In the genomic region with DNA sequence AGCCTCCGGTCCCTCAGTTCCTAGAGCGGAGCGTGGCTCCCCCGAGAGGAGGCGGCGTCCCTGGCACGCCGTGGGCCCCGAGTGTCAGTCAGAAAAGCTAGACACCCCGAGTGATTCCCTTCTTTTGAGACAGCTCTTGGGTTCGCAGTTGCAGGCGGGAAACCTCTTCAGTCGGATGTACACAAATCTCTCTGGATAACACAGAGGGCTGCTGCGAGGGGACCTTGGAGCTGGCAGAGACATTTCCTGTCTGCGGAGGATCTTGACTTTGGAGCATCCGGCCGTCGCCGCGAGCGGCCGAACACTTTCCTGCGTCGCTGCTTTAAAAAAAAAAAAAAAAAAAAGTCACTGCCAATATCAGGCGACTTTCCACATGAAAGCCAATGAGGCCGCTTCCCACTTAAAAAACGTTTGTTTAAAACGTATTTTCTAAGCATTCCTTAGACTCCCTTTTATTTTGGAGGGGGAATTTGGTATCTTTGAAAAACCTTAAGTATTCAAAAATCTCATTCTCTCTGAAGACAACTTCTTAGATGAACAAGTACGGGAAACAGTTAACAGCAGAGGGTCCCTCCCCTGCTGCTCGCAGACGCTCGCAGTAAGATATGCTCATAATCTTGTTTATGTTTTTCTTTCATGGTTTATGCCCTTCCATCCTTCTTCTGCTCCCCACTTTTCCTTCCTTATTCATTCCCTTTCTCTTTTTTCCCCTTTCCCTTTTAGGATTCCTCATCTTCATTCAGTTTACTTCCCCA, we compare ENCODE assay signal across 9 cellular contexts. TPM values are rescaled to one million over a fixed set of nuclear protein-coding genes. Genes with fewer than 3 reads are reported as not detected.
DNase-seq lines count a peak whose midpoint lies in the region; ATAC-seq, FAIRE-seq and TF ChIP-seq lines count a peak whose summit lies in the region.
"Had no signal": no experiment of that assay in that cellular context is flagged by ENCODE, and none has a peak within 500 bp of the region (broad histone marks: within the 10 kb centered on the region; RNA-seq: fewer than 3 reads in every experiment).

No MANE protein-coding gene starts in this region.

- peak overlapping the region; percentile 54 to 76 for H3K9ac ChIP-seq in liver (ENCODE audit: low read depth in 1 of 2, low read length in 2 of 2)

- peaks cover 0 to 5% (median 0%) of the 10 kb centered on the region in 4 donors for H3K36me3 ChIP-seq in liver (ENCODE audit: control insufficient read depth in 4 of 4, insufficient read depth in 3 of 4, low read depth in 1 of 4, low read length in 3 of 4)
- no peaks in the 10 kb centered on the region for H3K36me3 ChIP-seq in thyroid gland

- intact Hi-C loops in thyroid gland (cut with DNase I): no loop called here

- peak in 1 of 2 donors; percentile 32 for TF ChIP-seq RAD21 in liver (IDR thresholded peaks at IDR 0.05)

- whole genome bisulfite sequencing in liver: 8% methylated on average over 32 of the region's 32 CpGs
- WGBS in thyroid gland, 2 donors: 1% methylated on average over 22 to 27 of the region's 32 CpGs

- no peaks in the 10 kb centered on the region for H3K9me3 ChIP-seq in liver (ENCODE audit: control insufficient read depth in 4 of 4, low read length in 3 of 4)
- H3K9me3 ChIP-seq in thyroid gland: no peaks in the 10 kb centered on the region

- H3K27ac ChIP-seq in liver (ENCODE audit: low read depth in 1 of 2, low read length in 2 of 2) (peak overlapping the region; percentile 53 to 68), thyroid gland (peak overlapping the region; percentile 99 to 100 (median 99))

- peak; percentile 26 for FAIRE-seq in GM18507 (lab: Jason Lieb, UNC)
- FAIRE-seq: colon had no signal

- ATAC-seq in HG02623 (IDR thresholded peaks at IDR 0.05; ENCODE audit: unreplicated experiment): no peak

- H3K27me3 ChIP-seq in liver (ENCODE audit: control insufficient read depth in 4 of 4, insufficient read depth in 4 of 4, low read length in 3 of 4): no peaks in the 10 kb centered on the region
- H3K27me3 ChIP-seq in thyroid gland: no peaks in the 10 kb centered on the region

- DNase-seq in 8988T (peak; percentile 61), GM18507 (ENCODE audit: extremely low spot score, insufficient read length, low read depth) (no peak), RPMI7951 (ENCODE audit: low read depth) (peak; percentile 71), cardiac fibroblast (ENCODE audit: low read depth in 2 of 2) (peak; percentile 46 to 54), thyroid gland (peak; percentile 68 to 71), COLO829 (ENCODE audit: low spot score) (no peak)

- TF ChIP-seq CTCF in cardiac fibroblast (IDR thresholded peaks at IDR 0.05; ENCODE audit: low read depth, low read length) (no peak), liver (IDR thresholded peaks at IDR 0.05; ENCODE audit: low read depth, low read length, missing input control) (no peak), thyroid gland (IDR thresholded peaks at IDR 0.05) (no peak)

- H3K4me3 ChIP-seq in cardiac fibroblast (replicated peaks in 1 of 2; ENCODE audit: low read depth in 2 of 2, low read length in 2 of 2) (peak overlapping the region; percentile 40 to 41), liver (ENCODE audit: low read depth in 1 of 3, low read length in 3 of 3) (peak overlapping the region; percentile 52 to 65 (median 63)), thyroid gland (replicated peaks in 1 of 3) (peak overlapping the region in 2 of 3 donors; percentile 7 to 15)

- TF ChIP-seq POLR2A in thyroid gland (IDR thresholded peaks at IDR 0.05): peak in 1 of 2 donors; percentile 64

- peaks cover 14 to 47% (median 31%) of the 10 kb centered on the region in 4 donors for H3K4me1 ChIP-seq in liver (ENCODE audit: control insufficient read depth in 4 of 4, insufficient read depth in 4 of 4, low read length in 3 of 4)
- peaks cover 43 to 44% of the 10 kb centered on the region in 2 donors for H3K4me1 ChIP-seq in thyroid gland

TF ChIP-seq in liver, 16 proteins besides CTCF, POLR2A, EP300 and RAD21:
- TF ChIP-seq FOXA1 (IDR thresholded peaks at IDR 0.05) (no peak), RXRA (IDR thresholded peaks at IDR 0.05) (no peak), TAF1 (conservative IDR thresholded peaks at IDR 0.05) (no peak), FOXA2 (IDR thresholded peaks at IDR 0.05) (no peak), JUND (IDR thresholded peaks at IDR 0.05) (no peak), EGR1 (IDR thresholded peaks at IDR 0.05; ENCODE audit: low read depth in 2 of 2) (no peak), SP1 (IDR thresholded peaks at IDR 0.05) (peak; percentile 20), GABPA (IDR thresholded peaks at IDR 0.05 in 1 of 2, conservative IDR thresholded peaks at IDR 0.05 in 1 of 2) (peak; percentile 40 to 72), YY1 (IDR thresholded peaks at IDR 0.05) (peak; percentile 25), NR2F2 (IDR thresholded peaks at IDR 0.05) (peak; percentile 48), HNF4G (IDR thresholded peaks at IDR 0.05) (no peak), HNF4A (conservative IDR thresholded peaks at IDR 0.05) (peak in 1 of 2 donors; percentile 13)
- TF ChIP-seq, protein P1, sequence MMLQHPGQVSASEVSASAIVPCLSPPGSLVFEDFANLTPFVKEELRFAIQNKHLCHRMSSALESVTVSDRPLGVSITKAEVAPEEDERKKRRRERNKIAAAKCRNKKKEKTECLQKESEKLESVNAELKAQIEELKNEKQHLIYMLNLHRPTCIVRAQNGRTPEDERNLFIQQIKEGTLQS (IDR thresholded peaks at IDR 0.05): no peak
- TF ChIP-seq, protein P2, sequence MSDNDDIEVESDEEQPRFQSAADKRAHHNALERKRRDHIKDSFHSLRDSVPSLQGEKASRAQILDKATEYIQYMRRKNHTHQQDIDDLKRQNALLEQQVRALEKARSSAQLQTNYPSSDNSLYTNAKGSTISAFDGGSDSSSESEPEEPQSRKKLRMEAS (IDR thresholded peaks at IDR 0.05): no peak
- TF ChIP-seq, protein P3, sequence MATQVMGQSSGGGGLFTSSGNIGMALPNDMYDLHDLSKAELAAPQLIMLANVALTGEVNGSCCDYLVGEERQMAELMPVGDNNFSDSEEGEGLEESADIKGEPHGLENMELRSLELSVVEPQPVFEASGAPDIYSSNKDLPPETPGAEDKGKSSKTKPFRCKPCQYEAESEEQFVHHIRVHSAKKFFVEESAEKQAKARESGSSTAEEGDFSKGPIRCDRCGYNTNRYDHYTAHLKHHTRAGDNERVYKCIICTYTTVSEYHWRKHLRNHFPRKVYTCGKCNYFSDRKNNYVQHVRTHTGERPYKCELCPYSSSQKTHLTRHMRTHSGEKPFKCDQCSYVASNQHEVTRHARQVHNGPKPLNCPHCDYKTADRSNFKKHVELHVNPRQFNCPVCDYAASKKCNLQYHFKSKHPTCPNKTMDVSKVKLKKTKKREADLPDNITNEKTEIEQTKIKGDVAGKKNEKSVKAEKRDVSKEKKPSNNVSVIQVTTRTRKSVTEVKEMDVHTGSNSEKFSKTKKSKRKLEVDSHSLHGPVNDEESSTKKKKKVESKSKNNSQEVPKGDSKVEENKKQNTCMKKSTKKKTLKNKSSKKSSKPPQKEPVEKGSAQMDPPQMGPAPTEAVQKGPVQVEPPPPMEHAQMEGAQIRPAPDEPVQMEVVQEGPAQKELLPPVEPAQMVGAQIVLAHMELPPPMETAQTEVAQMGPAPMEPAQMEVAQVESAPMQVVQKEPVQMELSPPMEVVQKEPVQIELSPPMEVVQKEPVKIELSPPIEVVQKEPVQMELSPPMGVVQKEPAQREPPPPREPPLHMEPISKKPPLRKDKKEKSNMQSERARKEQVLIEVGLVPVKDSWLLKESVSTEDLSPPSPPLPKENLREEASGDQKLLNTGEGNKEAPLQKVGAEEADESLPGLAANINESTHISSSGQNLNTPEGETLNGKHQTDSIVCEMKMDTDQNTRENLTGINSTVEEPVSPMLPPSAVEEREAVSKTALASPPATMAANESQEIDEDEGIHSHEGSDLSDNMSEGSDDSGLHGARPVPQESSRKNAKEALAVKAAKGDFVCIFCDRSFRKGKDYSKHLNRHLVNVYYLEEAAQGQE (IDR thresholded peaks at IDR 0.05): no peak
- TF ChIP-seq, protein P4, sequence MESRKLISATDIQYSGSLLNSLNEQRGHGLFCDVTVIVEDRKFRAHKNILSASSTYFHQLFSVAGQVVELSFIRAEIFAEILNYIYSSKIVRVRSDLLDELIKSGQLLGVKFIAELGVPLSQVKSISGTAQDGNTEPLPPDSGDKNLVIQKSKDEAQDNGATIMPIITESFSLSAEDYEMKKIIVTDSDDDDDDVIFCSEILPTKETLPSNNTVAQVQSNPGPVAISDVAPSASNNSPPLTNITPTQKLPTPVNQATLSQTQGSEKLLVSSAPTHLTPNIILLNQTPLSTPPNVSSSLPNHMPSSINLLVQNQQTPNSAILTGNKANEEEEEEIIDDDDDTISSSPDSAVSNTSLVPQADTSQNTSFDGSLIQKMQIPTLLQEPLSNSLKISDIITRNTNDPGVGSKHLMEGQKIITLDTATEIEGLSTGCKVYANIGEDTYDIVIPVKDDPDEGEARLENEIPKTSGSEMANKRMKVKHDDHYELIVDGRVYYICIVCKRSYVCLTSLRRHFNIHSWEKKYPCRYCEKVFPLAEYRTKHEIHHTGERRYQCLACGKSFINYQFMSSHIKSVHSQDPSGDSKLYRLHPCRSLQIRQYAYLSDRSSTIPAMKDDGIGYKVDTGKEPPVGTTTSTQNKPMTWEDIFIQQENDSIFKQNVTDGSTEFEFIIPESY (IDR thresholded peaks at IDR 0.05): no peak

RNA-seq across cellular contexts. Expression of a gene that starts 9.9 kb away (rescaled TPM):
- 0.60 and 1.2 TPM in 2 replicates for total RNA-seq in RPMI7951 (2014; rRNA removed; shearing (Covaris generic))
- total RNA-seq in liver (10 to 100 TPM; 16.2 to 34.8 TPM), thyroid gland (100 to 1,000 TPM in 3 of 4 donors, 10 to 100 TPM in 1; 90.9 to 154 (median 122) TPM)
- 10 to 100 TPM; 33.5 to 42.2 TPM for polyA plus RNA-seq in liver

Comparison
In these comparisons a context has a peak if more than half of its experiments do, and no peak if none do; other contexts are left out.
1. DNase-seq: peak in 8988T (single experiment), RPMI7951 (single experiment), cardiac fibroblast (2 of 2) and thyroid gland (2 of 2); none in GM18507 (single experiment) and COLO829 (single experiment).
2. H3K4me3 ChIP-seq: peak in every context shown above with its lines; median percentile 63 in liver; 40 in cardiac fibroblast; 11 in thyroid gland.